In genomic region chr9:75912951-75913350, GRCh38 we compare ENCODE assay signal across 18 cellular contexts. TPM values are rescaled to one million over a fixed set of nuclear protein-coding genes. Genes with fewer than 3 reads are reported as not detected.
DNase-seq lines count a peak whose midpoint lies in the region; ATAC-seq and TF ChIP-seq lines count a peak whose summit lies in the region.
"Had no signal": no experiment of that assay in that cellular context is flagged by ENCODE, and none has a peak within 500 bp of the region (broad histone marks: within the 10 kb centered on the region; RNA-seq: fewer than 3 reads in every experiment).

No MANE protein-coding gene starts in this region.

- no peak for ATAC-seq in HG03135 (IDR thresholded peaks at IDR 0.05; ENCODE audit: unreplicated experiment)
- ATAC-seq in GM18520 (IDR thresholded peaks at IDR 0.05; ENCODE audit: unreplicated experiment), result no peak

- H3K27me3 Mint-ChIP-seq in Calu3 (ENCODE audit: unreplicated experiment), result no peaks in the 10 kb centered on the region
- H3K27me3 Mint-ChIP-seq in progenitor cell of endocrine pancreas, result no peaks in the 10 kb centered on the region
- H3K27me3 Mint-ChIP-seq: CD4-positive, alpha-beta memory T cell had no signal

- H3K4me3 Mint-ChIP-seq in Calu3 (ENCODE audit: low read depth, unreplicated experiment) (peak overlapping the region; percentile 2), progenitor cell of endocrine pancreas (ENCODE audit: low read depth) (no peak overlapping the region)
- H3K4me3 Mint-ChIP-seq: CD4-positive, alpha-beta memory T cell; H9 had no signal

- no TSS peak for BruUV-seq in Calu3 (replicated peaks; lab: Mats Ljungman, UMichigan)

- peaks cover 83% of the 10 kb centered on the region for H3K4me1 Mint-ChIP-seq in Calu3 (ENCODE audit: low read depth, unreplicated experiment)
- peaks cover 15% of the 10 kb centered on the region for H3K4me1 Mint-ChIP-seq in progenitor cell of endocrine pancreas (ENCODE audit: low read depth)

- H3K36me3 Mint-ChIP-seq in Calu3 (ENCODE audit: insufficient read depth, unreplicated experiment) (peaks cover 21% of the 10 kb centered on the region), progenitor cell of endocrine pancreas (ENCODE audit: insufficient read depth) (no peaks in the 10 kb centered on the region)

- DNase-seq in Calu3 (no peak), Peyer's patch (no peak), kidney tubule cell (ENCODE audit: low spot score) (peak; percentile 49), progenitor cell of endocrine pancreas (ENCODE audit: low spot score, unreplicated experiment) (no peak), SIG-M5 (lab: John Stamatoyannopoulos, UW) (no peak)
- DNase-seq: CD4-positive, alpha-beta memory T cell; GF-D8; H9; NCI-H1105; NCI-H146; NCI-H2029; NCI-H2171; NCI-H524 treated with DMSO at 0.1 percent for 48 hours had no signal

- H3K9me3 Mint-ChIP-seq in Calu3 (ENCODE audit: low read depth, unreplicated experiment), result no peaks in the 10 kb centered on the region
- H3K9me3 Mint-ChIP-seq in progenitor cell of endocrine pancreas (ENCODE audit: low read depth), result no peaks in the 10 kb centered on the region
- H3K9me3 Mint-ChIP-seq: H9 had no signal

- H3K4me1 ChIP-seq in Peyer's patch, result peaks cover 0 to 52% (median 2%) of the 10 kb centered on the region in 4 donors
- H3K4me1 ChIP-seq: BLaER1 treated with 17β-estradiol and CSF1 and Interleukin-3, amounts not matched to agents 10 nM and 100 nM; SJSA1 had no signal

- TF ChIP-seq CTCF in Calu3 (IDR thresholded peaks at IDR 0.05; ENCODE audit: unreplicated experiment) (no peak), Peyer's patch (IDR thresholded peaks at IDR 0.05) (no peak), progenitor cell of endocrine pancreas (IDR thresholded peaks at IDR 0.05; ENCODE audit: unreplicated experiment) (no peak)

- H3K9me3 ChIP-seq in Peyer's patch, result no peaks in the 10 kb centered on the region
- H3K9me3 ChIP-seq: BLaER1 treated with 17β-estradiol and CSF1 and Interleukin-3, amounts not matched to agents 10 nM and 100 nM; SJSA1 had no signal

- no peak for TF ChIP-seq POLR2A in Peyer's patch (IDR thresholded peaks at IDR 0.05)

- H3K27ac ChIP-seq in Peyer's patch, result peak overlapping the region in 3 of 4 donors; percentile 1 to 33 (median 32)
- H3K27ac ChIP-seq: BLaER1 treated with 17β-estradiol and CSF1 and Interleukin-3, amounts not matched to agents 10 nM and 100 nM; KMS-11; SJSA1 had no signal

- no peak overlapping the region for H3K4me3 ChIP-seq in Peyer's patch
- H3K4me3 ChIP-seq: BLaER1 treated with 17β-estradiol and CSF1 and Interleukin-3, amounts not matched to agents 10 nM and 100 nM; SJSA1 had no signal

- H3K27me3 ChIP-seq in Peyer's patch, result no peaks in the 10 kb centered on the region
- H3K27me3 ChIP-seq: BLaER1 treated with 17β-estradiol and CSF1 and Interleukin-3, amounts not matched to agents 10 nM and 100 nM; SJSA1 had no signal

- intact Hi-C loops in Calu3 (cut with micrococcal nuclease; ENCODE audit: unreplicated experiment), result no loop called here

- H3K27ac Mint-ChIP-seq in Calu3 (ENCODE audit: unreplicated experiment) (peak overlapping the region; percentile 91), progenitor cell of endocrine pancreas (peak overlapping the region; percentile 20)
- H3K27ac Mint-ChIP-seq: CD4-positive, alpha-beta memory T cell had no signal

- H3K36me3 ChIP-seq in Peyer's patch, result no peaks in the 10 kb centered on the region
- H3K36me3 ChIP-seq: BLaER1 treated with 17β-estradiol and CSF1 and Interleukin-3, amounts not matched to agents 10 nM and 100 nM; SJSA1 had no signal

- CTCF ChIA-PET in Calu3 (lab: Charles Lee), result interaction anchor here (0.6 to 0.7 kb wide), 2 partner anchors 92 to 180 kb away, joined by 3 to 4 read pairs; no protein-coding TSS in a partner anchor

RNA-seq across cellular contexts. Expression of gene PCSK5, which starts 22.5 kb away (rescaled TPM):
- total RNA-seq in Calu3 (2022) (38.4 and 46.6 TPM in 2 replicates), Peyer's patch (100 to 1,000 TPM in 3 of 4 donors, 10 to 100 TPM in 1; 77.6 to 488 (median 411) TPM), progenitor cell of endocrine pancreas (7.3 and 9.8 TPM in 2 replicates)
